Comparison of ENCODE assay signal across 17 cellular contexts in the genomic region with DNA sequence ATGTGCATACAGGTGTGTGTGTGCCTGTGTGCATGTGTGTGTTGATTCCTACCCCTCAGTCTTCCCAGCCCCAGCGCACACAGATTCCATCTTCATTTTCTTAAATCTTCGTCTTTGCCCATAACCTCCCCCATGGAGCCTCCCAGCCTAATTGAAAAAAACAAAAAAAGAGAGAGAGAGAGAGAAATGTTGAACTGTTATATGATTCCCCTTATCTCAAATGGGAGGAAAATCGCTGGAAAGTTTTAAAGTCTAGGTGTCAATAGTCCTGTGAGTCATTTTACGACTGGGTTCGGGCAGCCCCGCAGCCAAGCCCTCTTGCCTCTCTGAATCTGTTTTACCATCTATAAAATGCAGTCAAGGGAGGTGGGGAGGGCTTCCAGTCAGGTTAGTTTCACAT.
DNase-seq lines count a peak whose midpoint lies in the region; ATAC-seq and TF ChIP-seq lines count a peak whose summit lies in the region.
"Had no signal": no experiment of that assay in that cellular context is flagged by ENCODE, and none has a peak within 500 bp of the region (broad histone marks: within the 10 kb centered on the region; RNA-seq: fewer than 3 reads in every experiment).

No MANE protein-coding gene starts in this region.

- H3K9me3 ChIP-seq in HCT116 (ENCODE audit: control insufficient read depth in 1 of 2, insufficient read depth in 1 of 2, low read depth in 1 of 2, low read length in 2 of 2), result no peaks in the 10 kb centered on the region
- peaks cover 10% of the 10 kb centered on the region for H3K9me3 ChIP-seq in PC-9 (ENCODE audit: insufficient read depth, low read depth)
- H3K9me3 ChIP-seq in psoas muscle, result no peaks in the 10 kb centered on the region
- H3K9me3 ChIP-seq: BLaER1 treated with 17β-estradiol and CSF1 and Interleukin-3, amounts not matched to agents 10 nM and 100 nM; vagina had no signal

- H3K36me3 Mint-ChIP-seq in stimulated activated memory B cell treated with anti-CD40 and anti-IgM and Interleukin-4, amounts not matched to agents 10 μg/mL and 1 μg/mL and 100 μg/mL, for 72 hours, result no peaks in the 10 kb centered on the region
- no peaks in the 10 kb centered on the region for H3K36me3 Mint-ChIP-seq in activated CD4-positive, alpha-beta T cell treated with anti-CD3 and anti-CD28 coated beads, Interleukin-2, amount 10 ng/mL, durations not matched to agents 24 days and 14 days (ENCODE audit: low read depth)
- H3K36me3 Mint-ChIP-seq: activated naive CD4-positive, alpha-beta T cell treated with anti-CD3 and anti-CD28 coated beads, Interleukin-2, amount 10 ng/mL, durations not matched to agents 7 days and 5 days; stimulated activated effector memory CD8-positive, alpha-beta T cell treated with anti-CD3 and anti-CD28 coated beads, Interleukin-12 subunit alpha, Interleukin-12 subunit beta, amount 100 ng/mL, for 72 hours had no signal

- H3K79me2 ChIP-seq in HCT116 (ENCODE audit: insufficient read depth, low read length) (no peaks in the 10 kb centered on the region), PC-9 (ENCODE audit: low read depth) (no peaks in the 10 kb centered on the region)

- H3F3A ChIP-seq in PC-9 (ENCODE audit: insufficient read depth, low read depth), result peaks cover 21% of the 10 kb centered on the region; the same call in 1 of the 2 replicates

- TF ChIP-seq RAD21 in HCT116 (IDR thresholded peaks at IDR 0.05; ENCODE audit: low read depth), result no peak

- TF ChIP-seq CTCF in HCT116 (IDR thresholded peaks at IDR 0.05 in 2 of 3, conservative IDR thresholded peaks at IDR 0.05 in 1 of 3; ENCODE audit: borderline replicate concordance in 1 of 3, insufficient read depth in 1 of 3, low read depth in 2 of 3, low read length in 2 of 3) (no peak), PC-9 (conservative IDR thresholded peaks at IDR 0.05) (no peak), foreskin keratinocyte (conservative IDR thresholded peaks at IDR 0.05) (no peak), psoas muscle (IDR thresholded peaks at IDR 0.05) (no peak)

- no peaks in the 10 kb centered on the region for H3K27me3 ChIP-seq in HCT116 (ENCODE audit: insufficient read depth, low read length)
- H3K27me3 ChIP-seq in PC-9 (ENCODE audit: insufficient read depth, low read depth), result no peaks in the 10 kb centered on the region
- H3K27me3 ChIP-seq in foreskin keratinocyte, result no peaks in the 10 kb centered on the region
- H3K27me3 ChIP-seq in psoas muscle (ENCODE audit: insufficient read depth in 3 of 3, low read length in 2 of 3), result no peaks in the 10 kb centered on the region
- H3K27me3 ChIP-seq: BLaER1 treated with 17β-estradiol and CSF1 and Interleukin-3, amounts not matched to agents 10 nM and 100 nM; vagina had no signal

- no peak overlapping the region for H3K27ac Mint-ChIP-seq in stimulated activated memory B cell treated with anti-CD40 and anti-IgM and Interleukin-4, amounts not matched to agents 10 μg/mL and 1 μg/mL and 100 μg/mL, for 72 hours
- H3K27ac Mint-ChIP-seq in activated CD4-positive, alpha-beta T cell treated with anti-CD3 and anti-CD28 coated beads, Interleukin-2, amount 10 ng/mL, durations not matched to agents 24 days and 14 days, result no peak overlapping the region
- H3K27ac Mint-ChIP-seq: activated naive CD4-positive, alpha-beta T cell treated with anti-CD3 and anti-CD28 coated beads, Interleukin-2, amount 10 ng/mL, durations not matched to agents 7 days and 5 days; stimulated activated effector memory CD8-positive, alpha-beta T cell treated with anti-CD3 and anti-CD28 coated beads, Interleukin-12 subunit alpha, Interleukin-12 subunit beta, amount 100 ng/mL, for 72 hours had no signal

- H3K36me3 ChIP-seq in HCT116 (ENCODE audit: control insufficient read depth in 1 of 2, insufficient read depth in 2 of 2, low read length in 2 of 2), result no peaks in the 10 kb centered on the region
- H3K36me3 ChIP-seq in PC-9 (ENCODE audit: low read depth), result no peaks in the 10 kb centered on the region
- no peaks in the 10 kb centered on the region for H3K36me3 ChIP-seq in psoas muscle (ENCODE audit: insufficient read depth in 1 of 2, low read depth in 1 of 2)
- H3K36me3 ChIP-seq: BLaER1 treated with 17β-estradiol and CSF1 and Interleukin-3, amounts not matched to agents 10 nM and 100 nM; vagina; WERI-Rb-1 had no signal

- DNase-seq in HCT116 (ENCODE audit: low read depth, low spot score) (peak; percentile 39), PC-9 (peak; percentile 57 to 74), foreskin keratinocyte (no peak), psoas muscle (no peak)
- DNase-seq in activated CD4-positive, alpha-beta T cell treated with anti-CD3 and anti-CD28 coated beads, Interleukin-2, amount 10 ng/mL, durations not matched to agents 24 days and 14 days, result no peak
- no peak for DNase-seq in activated CD8-positive, alpha-beta memory T cell treated with anti-CD3 and anti-CD28 coated beads for 24 hours
- DNase-seq: activated naive CD4-positive, alpha-beta T cell treated with anti-CD3 and anti-CD28 coated beads, Interleukin-2, amount 10 ng/mL, durations not matched to agents 7 days and 5 days; H7; midbrain; NCI-H1417; NCI-H446 treated with DMSO at 0.1 percent for 48 hours; occipital lobe; WERI-Rb-1 had no signal

- H3K4me3 Mint-ChIP-seq in stimulated activated memory B cell treated with anti-CD40 and anti-IgM and Interleukin-4, amounts not matched to agents 10 μg/mL and 1 μg/mL and 100 μg/mL, for 72 hours, result no peak overlapping the region
- no peak overlapping the region for H3K4me3 Mint-ChIP-seq in activated CD4-positive, alpha-beta T cell treated with anti-CD3 and anti-CD28 coated beads, Interleukin-2, amount 10 ng/mL, durations not matched to agents 24 days and 14 days
- H3K4me3 Mint-ChIP-seq: activated naive CD4-positive, alpha-beta T cell treated with anti-CD3 and anti-CD28 coated beads, Interleukin-2, amount 10 ng/mL, durations not matched to agents 7 days and 5 days; stimulated activated effector memory CD8-positive, alpha-beta T cell treated with anti-CD3 and anti-CD28 coated beads, Interleukin-12 subunit alpha, Interleukin-12 subunit beta, amount 100 ng/mL, for 72 hours had no signal

- RAD21 ChIA-PET in HCT116 (lab: Charles Lee; ENCODE audit: low non-redundant PET in 1 of 2, low total read pairs in 2 of 2, uncharacterized antibody in 2 of 2, unreplicated experiment in 2 of 2), result no interaction called here

- intact Hi-C loops in HCT116 (cut with micrococcal nuclease), result no loop called here
- intact Hi-C loops in PC-9 (cut with micrococcal nuclease; ENCODE audit: unreplicated experiment), result no loop called here
- intact Hi-C loops in psoas muscle (cut with DNase I), result no loop called here
- intact Hi-C loops in activated CD4-positive, alpha-beta T cell treated with anti-CD3 and anti-CD28 coated beads, Interleukin-2, amount 10 ng/mL, durations not matched to agents 24 days and 14 days (cut with micrococcal nuclease), result no loop called here

- CTCF ChIA-PET in HCT116 (lab: Charles Lee), result no interaction called here
- CTCF ChIA-PET in PC-9 (lab: Charles Lee), result no interaction called here

- H2AFZ ChIP-seq in HCT116 (ENCODE audit: low read depth, low read length, poor library complexity, severe bottlenecking) (peak overlapping the region; percentile 66), PC-9 (no peak overlapping the region)

- peak overlapping the region; percentile 54; the same call in 1 of the 2 replicates for H3K27ac ChIP-seq in HCT116 (ENCODE audit: low read depth, low read length)
- peak overlapping the region; percentile 79 for H3K27ac ChIP-seq in PC-9
- H3K27ac ChIP-seq in foreskin keratinocyte, result no peak overlapping the region
- no peak overlapping the region for H3K27ac ChIP-seq in psoas muscle
- H3K27ac ChIP-seq: BLaER1 treated with 17β-estradiol and CSF1 and Interleukin-3, amounts not matched to agents 10 nM and 100 nM; vagina; WERI-Rb-1 had no signal

- POLR2A ChIA-PET in HCT116 (lab: Charles Lee), result no interaction called here
- POLR2A ChIA-PET in PC-9 (lab: Charles Lee; ENCODE audit: unreplicated experiment), result no interaction called here

- WGBS in psoas muscle, 3 donors, result 81 to 87% (median 85%) methylated on average over 6 of the region's 6 CpGs

- H3K4me2 ChIP-seq in HCT116 (ENCODE audit: low read length) (peak overlapping the region; percentile 79), PC-9 (peak overlapping the region; percentile 58)
- H3K4me2 ChIP-seq: BLaER1 treated with 17β-estradiol and CSF1 and Interleukin-3, amounts not matched to agents 10 nM and 100 nM had no signal

- peak; percentile 51 for ATAC-seq in HCT116
- peak; percentile 12 for ATAC-seq in foreskin keratinocyte
- ATAC-seq in stimulated activated memory B cell treated with anti-CD40 and anti-IgM and Interleukin-4, amounts not matched to agents 10 μg/mL and 1 μg/mL and 100 μg/mL, for 72 hours, result peak; percentile 31
- no peak for ATAC-seq in psoas muscle
- ATAC-seq: stimulated activated effector memory CD8-positive, alpha-beta T cell treated with anti-CD3 and anti-CD28 coated beads, Interleukin-12 subunit alpha, Interleukin-12 subunit beta, amount 100 ng/mL, for 72 hours had no signal

- H4K20me1 ChIP-seq in HCT116 (ENCODE audit: insufficient read depth), result no peaks in the 10 kb centered on the region
- no peaks in the 10 kb centered on the region for H4K20me1 ChIP-seq in PC-9 (ENCODE audit: insufficient read depth)
- H4K20me1 ChIP-seq: BLaER1 treated with 17β-estradiol and CSF1 and Interleukin-3, amounts not matched to agents 10 nM and 100 nM had no signal

- BruUV-seq in HCT116 (replicated peaks; lab: Mats Ljungman, UMichigan) (no TSS peak), PC-9 (replicated peaks; lab: Mats Ljungman, UMichigan) (no TSS peak)

- H3K4me1 Mint-ChIP-seq in stimulated activated memory B cell treated with anti-CD40 and anti-IgM and Interleukin-4, amounts not matched to agents 10 μg/mL and 1 μg/mL and 100 μg/mL, for 72 hours, result no peaks in the 10 kb centered on the region
- H3K4me1 Mint-ChIP-seq in activated CD4-positive, alpha-beta T cell treated with anti-CD3 and anti-CD28 coated beads, Interleukin-2, amount 10 ng/mL, durations not matched to agents 24 days and 14 days, result peaks cover 2% of the 10 kb centered on the region
- H3K4me1 Mint-ChIP-seq: activated naive CD4-positive, alpha-beta T cell treated with anti-CD3 and anti-CD28 coated beads, Interleukin-2, amount 10 ng/mL, durations not matched to agents 7 days and 5 days; stimulated activated effector memory CD8-positive, alpha-beta T cell treated with anti-CD3 and anti-CD28 coated beads, Interleukin-12 subunit alpha, Interleukin-12 subunit beta, amount 100 ng/mL, for 72 hours had no signal

- no peaks in the 10 kb centered on the region for H3K9me2 ChIP-seq in HCT116 (ENCODE audit: insufficient read depth)
- no peaks in the 10 kb centered on the region for H3K9me2 ChIP-seq in PC-9 (ENCODE audit: insufficient read depth)

- H3K4me1 ChIP-seq in HCT116 (ENCODE audit: control insufficient read depth in 1 of 2, insufficient read depth in 2 of 2, low read length in 2 of 2) (peaks cover 20 to 24% of the 10 kb centered on the region in 2 experiments), PC-9 (replicated peaks; ENCODE audit: insufficient read depth) (peaks cover 18% of the 10 kb centered on the region), foreskin keratinocyte (peaks cover 14% of the 10 kb centered on the region), psoas muscle (no peaks in the 10 kb centered on the region)

- peak overlapping the region; percentile 10; the same call in 1 of the 2 replicates for H3K9ac ChIP-seq in HCT116 (ENCODE audit: low read length)
- H3K9ac ChIP-seq: BLaER1 treated with 17β-estradiol and CSF1 and Interleukin-3, amounts not matched to agents 10 nM and 100 nM had no signal

- H3K27me3 Mint-ChIP-seq in stimulated activated memory B cell treated with anti-CD40 and anti-IgM and Interleukin-4, amounts not matched to agents 10 μg/mL and 1 μg/mL and 100 μg/mL, for 72 hours, result peaks cover 55% of the 10 kb centered on the region
- peaks cover 7% of the 10 kb centered on the region for H3K27me3 Mint-ChIP-seq in activated CD4-positive, alpha-beta T cell treated with anti-CD3 and anti-CD28 coated beads, Interleukin-2, amount 10 ng/mL, durations not matched to agents 24 days and 14 days

- no peaks in the 10 kb centered on the region for H3K9me3 Mint-ChIP-seq in stimulated activated memory B cell treated with anti-CD40 and anti-IgM and Interleukin-4, amounts not matched to agents 10 μg/mL and 1 μg/mL and 100 μg/mL, for 72 hours
- H3K9me3 Mint-ChIP-seq in activated CD4-positive, alpha-beta T cell treated with anti-CD3 and anti-CD28 coated beads, Interleukin-2, amount 10 ng/mL, durations not matched to agents 24 days and 14 days, result no peaks in the 10 kb centered on the region
- H3K9me3 Mint-ChIP-seq: activated naive CD4-positive, alpha-beta T cell treated with anti-CD3 and anti-CD28 coated beads, Interleukin-2, amount 10 ng/mL, durations not matched to agents 7 days and 5 days; stimulated activated effector memory CD8-positive, alpha-beta T cell treated with anti-CD3 and anti-CD28 coated beads, Interleukin-12 subunit alpha, Interleukin-12 subunit beta, amount 100 ng/mL, for 72 hours had no signal

- no peak for TF ChIP-seq POLR2A in HCT116 (IDR thresholded peaks at IDR 0.05; ENCODE audit: borderline replicate concordance, extremely low read depth, insufficient read depth, insufficient read length)

- peak overlapping the region; percentile 13 to 31; a peak in 3 of 4 replicates for H3K4me3 ChIP-seq in HCT116 (replicated peaks in 1 of 2; ENCODE audit: low read depth in 1 of 2, low read length in 2 of 2)
- H3K4me3 ChIP-seq in PC-9, result no peak overlapping the region; the same call in 1 of the 2 replicates
- H3K4me3 ChIP-seq in psoas muscle, result no peak overlapping the region
- H3K4me3 ChIP-seq: BLaER1 treated with 17β-estradiol and CSF1 and Interleukin-3, amounts not matched to agents 10 nM and 100 nM; vagina had no signal

Comparison
In these comparisons a context has a peak if more than half of its experiments do, and no peak if none do; other contexts are left out.
1. ATAC-seq: peak in HCT116 (single experiment), foreskin keratinocyte (single experiment) and stimulated activated memory B cell treated with anti-CD40 and anti-IgM and Interleukin-4, amounts not matched to agents 10 μg/mL and 1 μg/mL and 100 μg/mL, for 72 hours (single experiment); none in psoas muscle (0 of 4).
2. DNase-seq: peak in HCT116 (single experiment) and PC-9 (2 of 2); none in foreskin keratinocyte (0 of 2), psoas muscle (0 of 2), activated CD4-positive, alpha-beta T cell treated with anti-CD3 and anti-CD28 coated beads, Interleukin-2, amount 10 ng/mL, durations not matched to agents 24 days and 14 days (single experiment) and activated CD8-positive, alpha-beta memory T cell treated with anti-CD3 and anti-CD28 coated beads for 24 hours (single experiment).
3. H3K27ac ChIP-seq: peak in HCT116 (single experiment) and PC-9 (single experiment); none in foreskin keratinocyte (single experiment) and psoas muscle (single experiment).
4. H3K4me3 ChIP-seq: peak in HCT116 (2 of 2); none in PC-9 (single experiment) and psoas muscle (single experiment).